ENCODE assay signal across 15 cellular contexts in the genomic region with DNA sequence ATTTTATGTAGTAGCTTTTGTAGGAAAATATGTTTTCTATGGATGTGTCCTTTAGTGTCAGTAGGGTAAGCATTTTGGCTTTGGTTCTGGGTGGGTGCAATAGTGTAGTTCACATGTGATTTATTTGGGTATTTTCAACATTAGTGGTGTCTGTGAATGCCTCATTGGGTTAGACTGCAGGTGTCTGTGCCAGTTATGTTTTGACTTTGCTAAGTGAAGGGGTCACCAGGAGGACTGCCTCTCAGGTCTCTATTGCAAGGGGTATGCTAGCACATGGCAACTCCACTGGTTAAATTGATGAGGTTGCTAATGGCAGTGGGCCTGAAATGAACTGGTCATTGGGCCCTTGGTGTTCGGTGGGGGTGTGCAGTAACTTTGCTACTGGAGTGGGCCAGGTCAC.
DNase-seq lines count a peak whose midpoint lies in the region; ATAC-seq and TF ChIP-seq lines count a peak whose summit lies in the region.
"Had no signal": no experiment of that assay in that cellular context is flagged by ENCODE, and none has a peak within 500 bp of the region (broad histone marks: within the 10 kb centered on the region; RNA-seq: fewer than 3 reads in every experiment).

No MANE protein-coding gene starts in this region.

- POLR2A ChIA-PET in activated CD8-positive, alpha-beta T cell treated with anti-CD3 and anti-CD28 coated beads, Interleukin-2, amount 10 ng/mL, durations not matched to agents 7 days and 5 days (lab: Charles Lee): no interaction called here

- H3K36me3 ChIP-seq in osteoblast (ENCODE audit: insufficient read depth, low read length): no peaks in the 10 kb centered on the region

- H4K20me1 ChIP-seq in osteoblast (ENCODE audit: insufficient read depth, low read length): no peaks in the 10 kb centered on the region

- H3K9me3 Mint-ChIP-seq in activated CD8-positive, alpha-beta T cell treated with anti-CD3 and anti-CD28 coated beads, Interleukin-2, amount 10 ng/mL, durations not matched to agents 7 days and 5 days (ENCODE audit: insufficient read depth): no peaks in the 10 kb centered on the region

- H3K4me2 ChIP-seq in osteoblast (ENCODE audit: insufficient read depth, low read length): no peak overlapping the region

- no peak overlapping the region for H3K4me3 Mint-ChIP-seq in activated CD8-positive, alpha-beta T cell treated with anti-CD3 and anti-CD28 coated beads, Interleukin-2, amount 10 ng/mL, durations not matched to agents 7 days and 5 days
- H3K4me3 Mint-ChIP-seq: B cell; CD4-positive, alpha-beta T cell; IgD-negative memory B cell had no signal

- H3K9me3 ChIP-seq in osteoblast (ENCODE audit: low read depth, low read length): peaks cover 2% of the 10 kb centered on the region

- H3K27ac Mint-ChIP-seq in activated CD8-positive, alpha-beta T cell treated with anti-CD3 and anti-CD28 coated beads, Interleukin-2, amount 10 ng/mL, durations not matched to agents 7 days and 5 days: no peak overlapping the region
- H3K27ac Mint-ChIP-seq: B cell; CD4-positive, alpha-beta T cell; IgD-negative memory B cell had no signal

- H3K27ac ChIP-seq in osteoblast (ENCODE audit: low read depth, low read length): no peak overlapping the region
- H3K27ac ChIP-seq: GM23248 had no signal

- H3K4me3 ChIP-seq in osteoblast (ENCODE audit: insufficient read depth, low read length): no peak overlapping the region
- H3K4me3 ChIP-seq: GM23248 had no signal

- CTCF ChIA-PET in activated CD8-positive, alpha-beta T cell treated with anti-CD3 and anti-CD28 coated beads, Interleukin-2, amount 10 ng/mL, durations not matched to agents 7 days and 5 days (lab: Charles Lee): no interaction called here

- DNase-seq in osteoblast (ENCODE audit: insufficient read length, low spot score, missing footprints) (peak; percentile 18), HPDE6-E6E7 (ENCODE audit: extremely low spot score) (no peak), D341Med (ENCODE audit: low spot score) (no peak)
- no peak for DNase-seq in activated CD8-positive, alpha-beta T cell treated with anti-CD3 and anti-CD28 coated beads, Interleukin-2, amount 10 ng/mL, durations not matched to agents 7 days and 5 days
- DNase-seq: C1 segment of cervical spinal cord; CD4-positive, alpha-beta T cell; DND-41; GDM1; GM23248; KG1 had no signal

- no peak for TF ChIP-seq CTCF in osteoblast (IDR thresholded peaks at IDR 0.05; ENCODE audit: extremely low read depth, low read depth, low read length)

- H3K27me3 ChIP-seq in osteoblast (ENCODE audit: insufficient read depth, low read length): no peaks in the 10 kb centered on the region

- no peaks in the 10 kb centered on the region for H3K4me1 Mint-ChIP-seq in activated CD8-positive, alpha-beta T cell treated with anti-CD3 and anti-CD28 coated beads, Interleukin-2, amount 10 ng/mL, durations not matched to agents 7 days and 5 days (ENCODE audit: low read depth)
- H3K4me1 Mint-ChIP-seq: B cell had no signal

- no peaks in the 10 kb centered on the region for H3K36me3 Mint-ChIP-seq in activated CD8-positive, alpha-beta T cell treated with anti-CD3 and anti-CD28 coated beads, Interleukin-2, amount 10 ng/mL, durations not matched to agents 7 days and 5 days (ENCODE audit: low read depth)
- H3K36me3 Mint-ChIP-seq: IgD-negative memory B cell had no signal

- ATAC-seq in GM18502 (IDR thresholded peaks at IDR 0.05; ENCODE audit: poor library complexity, unreplicated experiment) (peak; percentile 35), GM18873 (IDR thresholded peaks at IDR 0.05; ENCODE audit: low FRiP score, unreplicated experiment) (peak; percentile 41), HG02884 (IDR thresholded peaks at IDR 0.05; ENCODE audit: unreplicated experiment) (peak; percentile 37)
- ATAC-seq in activated CD8-positive, alpha-beta T cell treated with anti-CD3 and anti-CD28 coated beads, Interleukin-2, amount 10 ng/mL, durations not matched to agents 7 days and 5 days: no peak

- no peaks in the 10 kb centered on the region for H3K4me1 ChIP-seq in osteoblast (ENCODE audit: insufficient read depth, low read length)

- H3K79me2 ChIP-seq in osteoblast (ENCODE audit: insufficient read depth, low read length): no peaks in the 10 kb centered on the region

- H2AFZ ChIP-seq in osteoblast (ENCODE audit: low read length): no peak overlapping the region
- H2AFZ ChIP-seq: GM23248 had no signal

- H3K27me3 Mint-ChIP-seq in activated CD8-positive, alpha-beta T cell treated with anti-CD3 and anti-CD28 coated beads, Interleukin-2, amount 10 ng/mL, durations not matched to agents 7 days and 5 days (ENCODE audit: low read depth): no peaks in the 10 kb centered on the region
- H3K27me3 Mint-ChIP-seq: B cell; CD4-positive, alpha-beta T cell had no signal
